ENCODE assay signal across 14 cellular contexts in genomic region chr1:24387636-24388035, GRCh38. TPM values are rescaled to one million over a fixed set of nuclear protein-coding genes. Genes with fewer than 3 reads are reported as not detected.
A peak's percentile ranks its signal among the peaks of the same experiment; 100 is the strongest.
DNase-seq lines count a peak whose midpoint lies in the region; ATAC-seq, FAIRE-seq and TF ChIP-seq lines count a peak whose summit lies in the region.
"Had no signal": no experiment of that assay in that cellular context is flagged by ENCODE, and none has a peak within 500 bp of the region (broad histone marks: within the 10 kb centered on the region; RNA-seq: fewer than 3 reads in every experiment).

No MANE protein-coding gene starts in this region.

- no peaks in the 10 kb centered on the region for H4K20me1 ChIP-seq in HepG2 (ENCODE audit: insufficient read depth, low read length)

- BruUV-seq in HepG2 (replicated peaks; lab: Mats Ljungman, UMichigan): no TSS peak
- BruUV-seq in Panc1 (replicated peaks; lab: Mats Ljungman, UMichigan): no TSS peak

- H3K9ac ChIP-seq in liver (ENCODE audit: low read depth in 1 of 2, low read length in 2 of 2) (no peak overlapping the region), HepG2 (ENCODE audit: insufficient read depth, low read depth, low read length) (no peak overlapping the region)

- H3K9me3 ChIP-seq in liver (ENCODE audit: control insufficient read depth in 4 of 4, low read length in 3 of 4) (no peaks in the 10 kb centered on the region), HepG2 (ENCODE audit: low read length) (no peaks in the 10 kb centered on the region), Panc1 (ENCODE audit: control insufficient read depth, insufficient read depth, low read depth, low read length) (no peaks in the 10 kb centered on the region), esophagus muscularis mucosa (no peaks in the 10 kb centered on the region)
- H3K9me3 ChIP-seq: Caco-2 had no signal

- 25% methylated on average over 1 of the region's 1 CpG for WGBS in liver
- 80% methylated on average over 1 of the region's 1 CpG for WGBS in HepG2 (ENCODE audit: low lambda C conversion rate)
- WGBS in esophagus muscularis mucosa: 89% methylated on average over 1 of the region's 1 CpG

- FAIRE-seq in HepG2 (lab: Jason Lieb, UNC): no peak
- FAIRE-seq: HTR-8/SVneo had no signal

- ATAC-seq in HepG2: no peak
- no peak for ATAC-seq in Panc1
- no peak for ATAC-seq in GM18873 (IDR thresholded peaks at IDR 0.05; ENCODE audit: low FRiP score, unreplicated experiment)

- H3K27me3 ChIP-seq in liver (ENCODE audit: control insufficient read depth in 4 of 4, insufficient read depth in 4 of 4, low read length in 3 of 4) (no peaks in the 10 kb centered on the region), HepG2 (ENCODE audit: control insufficient read depth in 1 of 2, insufficient read depth in 2 of 2, low read length in 2 of 2) (no peaks in the 10 kb centered on the region), Panc1 (ENCODE audit: control insufficient read depth, insufficient read depth, low read length) (no peaks in the 10 kb centered on the region), esophagus muscularis mucosa (no peaks in the 10 kb centered on the region)

- no peaks in the 10 kb centered on the region for H3K36me3 ChIP-seq in liver (ENCODE audit: control insufficient read depth in 4 of 4, insufficient read depth in 3 of 4, low read depth in 1 of 4, low read length in 3 of 4)
- H3K36me3 ChIP-seq in HepG2 (replicated peaks in 1 of 2; ENCODE audit: control insufficient read depth in 1 of 2, insufficient read depth in 2 of 2, low read length in 2 of 2): no peaks in the 10 kb centered on the region; a peak in 1 of 5 replicates
- no peaks in the 10 kb centered on the region for H3K36me3 ChIP-seq in Panc1 (ENCODE audit: control insufficient read depth, insufficient read depth, low read length)
- peaks cover 0 to 36% (median 0%) of the 10 kb centered on the region in 4 donors for H3K36me3 ChIP-seq in esophagus muscularis mucosa

- no peak overlapping the region for H3K4me2 ChIP-seq in HepG2 (ENCODE audit: low read depth, low read length)

- intact Hi-C loops in HepG2 (cut with micrococcal nuclease; ENCODE audit: unreplicated experiment) (loop anchor here (10.0 kb wide), 1 partner anchor 1023 kb away; the partner anchor contains the start of gene ZNF436), Panc1 (cut with micrococcal nuclease; ENCODE audit: unreplicated experiment) (no loop called here), esophagus muscularis mucosa (cut with DNase I) (no loop called here)

- CTCF ChIA-PET in HepG2 (lab: Yijun Ruan, JAX; ENCODE audit: low intra/inter-chr PET ratio, low total read pairs) (no interaction called here), Panc1 (lab: Charles Lee) (interaction anchor here (0.5 to 1.0 kb wide), 2 partner anchors 97 to 171 kb away, joined by 4 to 5 read pairs; no protein-coding TSS in a partner anchor)

- in situ Hi-C loops in HepG2 (cut with HindIII; ENCODE audit: extremely low pct_ligation_motif_present, low pct_unique_long_range_greater_than_20kb): no loop called here
- in situ Hi-C loops in Panc1 (cut with HindIII; ENCODE audit: low pct_unique_long_range_greater_than_20kb, low sequenced_read_pairs): no loop called here

- TF ChIP-seq POLR2A in HepG2 (IDR thresholded peaks at IDR 0.05; ENCODE audit: insufficient read depth in 1 of 2, low read depth in 2 of 2, low read length in 2 of 2) (no peak), esophagus muscularis mucosa (IDR thresholded peaks at IDR 0.05; ENCODE audit: low read depth) (no peak)

- H3K4me3 ChIP-seq in liver (ENCODE audit: low read depth in 1 of 3, low read length in 3 of 3): no peak overlapping the region
- no peak overlapping the region for H3K4me3 ChIP-seq in HepG2 (replicated peaks in 1 of 3; ENCODE audit: insufficient read depth in 1 of 3, low read depth in 2 of 3, low read length in 3 of 3)
- no peak overlapping the region for H3K4me3 ChIP-seq in Panc1 (ENCODE audit: low read depth in 2 of 2, low read length in 2 of 2)
- no peak overlapping the region for H3K4me3 ChIP-seq in esophagus muscularis mucosa

- H3K79me2 ChIP-seq in HepG2 (ENCODE audit: insufficient read depth, low read length): no peaks in the 10 kb centered on the region

- no peak for TF ChIP-seq RAD21 in liver (IDR thresholded peaks at IDR 0.05)
- no peak for TF ChIP-seq RAD21 in HepG2 (CRISPR knock-in tag; IDR thresholded peaks at IDR 0.05)

- TF ChIP-seq CTCF in liver (IDR thresholded peaks at IDR 0.05; ENCODE audit: low read depth, low read length, missing input control) (no peak), HepG2 (CRISPR knock-in tag; IDR thresholded peaks at IDR 0.05) (no peak), Panc1 (IDR thresholded peaks at IDR 0.05) (no peak), esophagus muscularis mucosa (IDR thresholded peaks at IDR 0.05) (no peak)

- H3K4me1 ChIP-seq in liver (ENCODE audit: control insufficient read depth in 4 of 4, insufficient read depth in 4 of 4, low read length in 3 of 4) (peaks cover 2 to 42% (median 42%) of the 10 kb centered on the region in 4 donors), HepG2 (ENCODE audit: insufficient read depth, low read length) (peaks cover 23% of the 10 kb centered on the region), Panc1 (ENCODE audit: control insufficient read depth, insufficient read depth, low read length) (peaks cover 14% of the 10 kb centered on the region), esophagus muscularis mucosa (peaks cover 4 to 19% (median 16%) of the 10 kb centered on the region in 4 donors)

- POLR2A ChIA-PET in HepG2 (lab: Yijun Ruan, JAX): no interaction called here
- POLR2A ChIA-PET in Panc1 (lab: Charles Lee): no interaction called here

- no peak overlapping the region for H2AFZ ChIP-seq in HepG2 (ENCODE audit: low read length)

- DNase-seq in HepG2 (ENCODE audit: low spot score): no peak
- DNase-seq in Panc1 (ENCODE audit: low read depth, low spot score): no peak
- DNase-seq in esophagus muscularis mucosa (ENCODE audit: extremely low spot score): peak; percentile 5
- no peak for DNase-seq in NCI-H524 treated with DMSO at 0.1 percent for 48 hours (lab: John Stamatoyannopoulos, UW)
- no peak for DNase-seq in cerebellum (ENCODE audit: low spot score)
- DNase-seq: Caco-2; CD8-positive, alpha-beta memory T cell; DMS53; GF-D8; HCEC 1CT; HFFc6 had no signal

- H3K27ac ChIP-seq in liver (ENCODE audit: low read depth in 1 of 2, low read length in 2 of 2) (peak overlapping the region; percentile 15 to 60), HepG2 (ENCODE audit: extremely low read length, insufficient read depth, low read length) (no peak overlapping the region), Panc1 (ENCODE audit: low read length) (peak overlapping the region; percentile 3; the same call in 1 of the 2 replicates), esophagus muscularis mucosa (replicated peaks in 1 of 4) (no peak overlapping the region)

- no peak for TF ChIP-seq EP300 in HepG2 (IDR thresholded peaks at IDR 0.05; ENCODE audit: low read depth in 2 of 2, low read length in 2 of 2)
- TF ChIP-seq EP300 in HepG2 (CRISPR knock-in tag; IDR thresholded peaks at IDR 0.05; ENCODE audit: borderline replicate concordance): no peak
- TF ChIP-seq EP300 in esophagus muscularis mucosa (IDR thresholded peaks at IDR 0.05): no peak

RNA-seq across cellular contexts. Expression of gene STPG1, which starts 25.9 kb away (rescaled TPM):
- 1 to 10 TPM in 1 of 2 donors, under 1 TPM in 1; 0.92 to 2.9 TPM for total RNA-seq in liver
- polyA plus RNA-seq in liver: 1 to 10 TPM in 1 of 2 donors, under 1 TPM in 1; 0.93 to 1.2 TPM
- 3.4 TPM in 2 replicates for total RNA-seq in HepG2 (2016; rRNA removed; fragmentation: Illumina TruSeq; extraction: Trizol)
- 1.9 and 2.2 TPM in 2 replicates for total RNA-seq in HepG2 (2016; cell fraction: cytosol; rRNA removed; fragmentation: Illumina TruSeq; extraction: Trizol; ENCODE audit: low read depth)
- total RNA-seq in HepG2 (2016; cell fraction: insoluble cytoplasmic fraction; rRNA removed; fragmentation: Illumina TruSeq; extraction: Trizol): 3.3 and 3.4 TPM in 2 replicates
- 2.5 and 3.7 TPM in 2 replicates for total RNA-seq in HepG2 (2016; cell fraction: membrane; rRNA removed; fragmentation: Illumina TruSeq; extraction: Trizol)
- 2.5 and 4.3 TPM in 2 replicates for total RNA-seq in HepG2 (2016; cell fraction: nucleus; rRNA removed; fragmentation: Illumina TruSeq; extraction: Trizol)
- 4.2 and 4.3 TPM in 2 replicates for polyA plus RNA-seq in HepG2 (2011; rRNA removed)
- polyA plus RNA-seq in HepG2 (2011; cell fraction: cytosol; rRNA removed): 2.9 and 3.6 TPM in 2 replicates
- 3.0 and 3.3 TPM in 2 replicates for polyA plus RNA-seq in HepG2 (2011; cell fraction: nucleus; rRNA removed)
- polyA plus RNA-seq in HepG2 (2012): 3.1 and 3.2 TPM in 2 replicates
- polyA plus RNA-seq in HepG2 (2016; cell fraction: cytosol; fragmentation: Illumina TruSeq; extraction: Trizol; ENCODE audit: low read depth): 2.7 and 3.2 TPM in 2 replicates
- 4.4 and 5.6 TPM in 2 replicates for polyA plus RNA-seq in HepG2 (2016; cell fraction: insoluble cytoplasmic fraction; fragmentation: Illumina TruSeq; extraction: Trizol; ENCODE audit: low read depth)
- polyA plus RNA-seq in HepG2 (2016; cell fraction: membrane; fragmentation: Illumina TruSeq; extraction: Trizol; ENCODE audit: low read depth): 3.5 and 3.8 TPM in 2 replicates
- polyA plus RNA-seq in HepG2 (2016; cell fraction: nucleus; fragmentation: Illumina TruSeq; extraction: Trizol; ENCODE audit: insufficient read depth, low read depth): 2.6 and 3.5 TPM in 2 replicates
- polyA minus RNA-seq in HepG2 (2011; rRNA and poly(A)+ RNA removed; ENCODE audit: low replicate concordance): 3.9 and 4.9 TPM in 2 replicates
- 1.4 and 1.5 TPM in 2 replicates for polyA minus RNA-seq in HepG2 (2011; cell fraction: cytosol; rRNA and poly(A)+ RNA removed)
- polyA minus RNA-seq in HepG2 (2011; cell fraction: nucleus; rRNA and poly(A)+ RNA removed): 6.2 and 7.3 TPM in 2 replicates
- total RNA-seq in Panc1 (2021; ENCODE audit: unreplicated experiment): 9.9 TPM
- 8.4 TPM for polyA plus RNA-seq in Panc1 (2012; ENCODE audit: insufficient read length)
- total RNA-seq in esophagus muscularis mucosa: 1 to 10 TPM; 2.2 to 5.6 (median 4.1) TPM
- total RNA-seq in cerebellum: 8.4 TPM

RNA-seq across cellular contexts. Expression of gene NIPAL3, which starts 28.0 kb away (rescaled TPM):
- 10 to 100 TPM in 1 of 2 donors, 1 to 10 TPM in 1; 7.5 to 12.0 TPM for total RNA-seq in liver
- polyA plus RNA-seq in liver: 1 to 10 TPM; 3.0 to 4.5 TPM
- total RNA-seq in HepG2 (2016; rRNA removed; fragmentation: Illumina TruSeq; extraction: Trizol): 5.6 and 5.8 TPM in 2 replicates
- total RNA-seq in HepG2 (2016; cell fraction: cytosol; rRNA removed; fragmentation: Illumina TruSeq; extraction: Trizol; ENCODE audit: low read depth): 0.88 and 1.0 TPM in 2 replicates
- total RNA-seq in HepG2 (2016; cell fraction: insoluble cytoplasmic fraction; rRNA removed; fragmentation: Illumina TruSeq; extraction: Trizol): 5.3 TPM in 2 replicates
- total RNA-seq in HepG2 (2016; cell fraction: membrane; rRNA removed; fragmentation: Illumina TruSeq; extraction: Trizol): 2.8 and 3.9 TPM in 2 replicates
- total RNA-seq in HepG2 (2016; cell fraction: nucleus; rRNA removed; fragmentation: Illumina TruSeq; extraction: Trizol): 4.3 TPM in 2 replicates
- 8.5 and 8.6 TPM in 2 replicates for polyA plus RNA-seq in HepG2 (2011; rRNA removed)
- polyA plus RNA-seq in HepG2 (2011; cell fraction: cytosol; rRNA removed): 8.3 and 9.8 TPM in 2 replicates
- 5.7 and 6.2 TPM in 2 replicates for polyA plus RNA-seq in HepG2 (2011; cell fraction: nucleus; rRNA removed)
- 6.3 and 7.6 TPM in 2 replicates for polyA plus RNA-seq in HepG2 (2012)
- polyA plus RNA-seq in HepG2 (2016; cell fraction: cytosol; fragmentation: Illumina TruSeq; extraction: Trizol; ENCODE audit: low read depth): 0.75 and 0.97 TPM in 2 replicates
- 4.2 and 5.0 TPM in 2 replicates for polyA plus RNA-seq in HepG2 (2016; cell fraction: insoluble cytoplasmic fraction; fragmentation: Illumina TruSeq; extraction: Trizol; ENCODE audit: low read depth)
- 2.6 and 2.7 TPM in 2 replicates for polyA plus RNA-seq in HepG2 (2016; cell fraction: membrane; fragmentation: Illumina TruSeq; extraction: Trizol; ENCODE audit: low read depth)
- polyA plus RNA-seq in HepG2 (2016; cell fraction: nucleus; fragmentation: Illumina TruSeq; extraction: Trizol; ENCODE audit: insufficient read depth, low read depth): 3.1 and 4.8 TPM in 2 replicates
- polyA minus RNA-seq in HepG2 (2011; rRNA and poly(A)+ RNA removed; ENCODE audit: low replicate concordance): 19.7 and 55.0 TPM in 2 replicates
- polyA minus RNA-seq in HepG2 (2011; cell fraction: cytosol; rRNA and poly(A)+ RNA removed): 4.9 and 5.0 TPM in 2 replicates
- polyA minus RNA-seq in HepG2 (2011; cell fraction: nucleus; rRNA and poly(A)+ RNA removed): 7.2 and 10.9 TPM in 2 replicates
- 13.6 TPM for total RNA-seq in Panc1 (2021; ENCODE audit: unreplicated experiment)
- polyA plus RNA-seq in Panc1 (2012; ENCODE audit: insufficient read length): 12.3 TPM
- total RNA-seq in esophagus muscularis mucosa: 10 to 100 TPM; 18.3 to 31.1 (median 26.6) TPM
- 24.9 TPM for total RNA-seq in cerebellum

Comparison
In these comparisons a context has a peak if more than half of its experiments do, and no peak if none do; other contexts are left out.
1. H3K27ac ChIP-seq: peak in liver (2 of 2) and Panc1 (single experiment); none in HepG2 (single experiment) and esophagus muscularis mucosa (0 of 4).